ENCODE assay signal across 28 cellular contexts in genomic region chr4:89823416-89823815, GRCh38. TPM values are rescaled to one million over a fixed set of nuclear protein-coding genes. Genes with fewer than 3 reads are reported as not detected.
DNase-seq lines count a peak whose midpoint lies in the region; FAIRE-seq and TF ChIP-seq lines count a peak whose summit lies in the region.
"Had no signal": no experiment of that assay in that cellular context is flagged by ENCODE, and none has a peak within 500 bp of the region (broad histone marks: within the 10 kb centered on the region; RNA-seq: fewer than 3 reads in every experiment).

No MANE protein-coding gene starts in this region.

- H3K27me3 Mint-ChIP-seq in astrocyte (ENCODE audit: low read depth, unreplicated experiment): no peaks in the 10 kb centered on the region
- peaks cover 19% of the 10 kb centered on the region for H3K27me3 Mint-ChIP-seq in T-helper 2 cell treated with Interferon-gamma antibody and Interleukin-4, amounts not matched to agents 5 μg/mL and 100 μg/mL, for 36 hours (ENCODE audit: low read depth)

- no peaks in the 10 kb centered on the region for H3K27me3 ChIP-seq in astrocyte (ENCODE audit: insufficient read depth, low read length)
- H3K27me3 ChIP-seq: neutrophil, Peyer's patch had no signal

- TF ChIP-seq CTCF in astrocyte (IDR thresholded peaks at IDR 0.05; ENCODE audit: insufficient read depth, low read depth, low read length): no peak

- peaks cover 4% of the 10 kb centered on the region for H3K4me1 Mint-ChIP-seq in astrocyte (ENCODE audit: low read depth, unreplicated experiment)
- peaks cover 2% of the 10 kb centered on the region for H3K4me1 Mint-ChIP-seq in T-helper 2 cell treated with Interferon-gamma antibody and Interleukin-4, amounts not matched to agents 5 μg/mL and 100 μg/mL, for 36 hours (ENCODE audit: low read depth)

- no peak overlapping the region for H2AFZ ChIP-seq in astrocyte (ENCODE audit: low read depth, low read length)

- H3K27ac ChIP-seq in astrocyte (ENCODE audit: low read depth, low read length): no peak overlapping the region
- H3K27ac ChIP-seq: 22Rv1, coronary artery, neutrophil, Peyer's patch, psoas muscle, skin epidermis had no signal

- H3K9me3 Mint-ChIP-seq in astrocyte (ENCODE audit: unreplicated experiment): no peaks in the 10 kb centered on the region
- no peaks in the 10 kb centered on the region for H3K9me3 Mint-ChIP-seq in T-helper 2 cell treated with Interferon-gamma antibody and Interleukin-4, amounts not matched to agents 5 μg/mL and 100 μg/mL, for 36 hours
- H3K9me3 Mint-ChIP-seq: activated naive CD8-positive, alpha-beta T cell treated with anti-CD3 and anti-CD28 coated beads, Interleukin-2, amount 50 U/mL, for 24 hours; activated T-cell treated with anti-CD3 and anti-CD28 coated beads, Interleukin-2, amount 50 U/mL, for 24 hours; CD8-positive, alpha-beta T cell had no signal

- no peak overlapping the region for H3K4me3 Mint-ChIP-seq in astrocyte (ENCODE audit: unreplicated experiment)
- H3K4me3 Mint-ChIP-seq in T-helper 2 cell treated with Interferon-gamma antibody and Interleukin-4, amounts not matched to agents 5 μg/mL and 100 μg/mL, for 36 hours: no peak overlapping the region
- H3K4me3 Mint-ChIP-seq: activated naive CD8-positive, alpha-beta T cell treated with anti-CD3 and anti-CD28 coated beads, Interleukin-2, amount 50 U/mL, for 24 hours; activated T-cell treated with anti-CD3 and anti-CD28 coated beads, Interleukin-2, amount 50 U/mL, for 24 hours; CD8-positive, alpha-beta T cell; T-helper 17 cell had no signal

- no peaks in the 10 kb centered on the region for H3K9me3 ChIP-seq in astrocyte (ENCODE audit: insufficient read depth, low read depth, low read length)
- H3K9me3 ChIP-seq: neutrophil, Peyer's patch, psoas muscle had no signal

- no peaks in the 10 kb centered on the region for H3K36me3 ChIP-seq in astrocyte (ENCODE audit: insufficient read depth, low read length)
- H3K36me3 ChIP-seq: neutrophil, Peyer's patch had no signal

- H3K4me1 ChIP-seq in astrocyte (ENCODE audit: insufficient read depth, low read length): no peaks in the 10 kb centered on the region
- H3K4me1 ChIP-seq: Peyer's patch, psoas muscle had no signal

- H3K4me2 ChIP-seq in astrocyte (ENCODE audit: low read length): no peak overlapping the region

- no peaks in the 10 kb centered on the region for H3K79me2 ChIP-seq in astrocyte (ENCODE audit: insufficient read depth, low read length)

- H3K4me3 ChIP-seq in astrocyte (ENCODE audit: insufficient read depth, low read depth, low read length): no peak overlapping the region
- H3K4me3 ChIP-seq: coronary artery, Peyer's patch, psoas muscle, skin epidermis had no signal

- DNase-seq in DMS53 (lab: John Stamatoyannopoulos, UW) (peak; percentile 2), DMS53 treated with DMSO at 0.1 percent for 48 hours (lab: John Stamatoyannopoulos, UW; ENCODE audit: unreplicated experiment) (no peak), astrocyte (ENCODE audit: low read depth) (peak; percentile 49), fibroblast of peridontal ligament (ENCODE audit: extremely low read depth) (peak; percentile 60), UCSD-AML1 (lab: John Stamatoyannopoulos, UW; ENCODE audit: unreplicated experiment) (no peak), NCI-H128 (lab: John Stamatoyannopoulos, UW; ENCODE audit: unreplicated experiment) (no peak), SW480 (ENCODE audit: low spot score) (no peak)
- DNase-seq in T-helper 2 cell treated with Interferon-gamma antibody and Interleukin-4, amounts not matched to agents 5 μg/mL and 100 μg/mL, for 36 hours (ENCODE audit: low spot score): no peak
- DNase-seq: activated CD4-positive, alpha-beta T cell treated with anti-CD3 and anti-CD28 coated beads for 4 hours; activated gamma-delta T cell treated with Interleukin-2 at 50 U/mL for 16 hours; activated naive CD8-positive, alpha-beta T cell treated with anti-CD3 and anti-CD28 coated beads, Interleukin-2, amount 50 U/mL, for 24 hours; activated T-cell treated with anti-CD3 and anti-CD28 coated beads, Interleukin-2, amount 50 U/mL, for 24 hours; CD8-positive, alpha-beta T cell; DMS153; mesendoderm; MV-4-11; NCI-H524; Peyer's patch; psoas muscle; T-helper 17 cell; trophoblast cell had no signal

- no peak overlapping the region for H3K9ac ChIP-seq in astrocyte (ENCODE audit: low read length)

- H3K36me3 Mint-ChIP-seq in astrocyte (ENCODE audit: low read depth, unreplicated experiment): peaks cover 3% of the 10 kb centered on the region
- no peaks in the 10 kb centered on the region for H3K36me3 Mint-ChIP-seq in T-helper 2 cell treated with Interferon-gamma antibody and Interleukin-4, amounts not matched to agents 5 μg/mL and 100 μg/mL, for 36 hours (ENCODE audit: low read depth)
- H3K36me3 Mint-ChIP-seq: CD8-positive, alpha-beta T cell had no signal

- H3K27ac Mint-ChIP-seq in astrocyte (ENCODE audit: unreplicated experiment): peak overlapping the region; percentile 89
- H3K27ac Mint-ChIP-seq in T-helper 2 cell treated with Interferon-gamma antibody and Interleukin-4, amounts not matched to agents 5 μg/mL and 100 μg/mL, for 36 hours: no peak overlapping the region
- H3K27ac Mint-ChIP-seq: activated naive CD8-positive, alpha-beta T cell treated with anti-CD3 and anti-CD28 coated beads, Interleukin-2, amount 50 U/mL, for 24 hours; activated T-cell treated with anti-CD3 and anti-CD28 coated beads, Interleukin-2, amount 50 U/mL, for 24 hours; CD8-positive, alpha-beta T cell; T-helper 17 cell had no signal

- no peak for FAIRE-seq in astrocyte (lab: Jason Lieb, UNC)
- FAIRE-seq: endometrium, GM12891 had no signal

- H4K20me1 ChIP-seq in astrocyte (ENCODE audit: insufficient read depth, low read length): no peaks in the 10 kb centered on the region

RNA-seq across cellular contexts. Expression of gene SNCA, which starts 13.5 kb away (rescaled TPM):
- 25.1 and 27.3 TPM in 2 replicates for total RNA-seq in astrocyte
- total RNA-seq: activated CD8-positive, alpha-beta memory T cell treated with anti-CD3 and anti-CD28 coated beads for 36 hours; CD8-positive, alpha-beta T cell had no signal

Comparison
In these comparisons a context has a peak if more than half of its experiments do, and no peak if none do; other contexts are left out.
1. DNase-seq: peak in DMS53 (single experiment), astrocyte (single experiment) and fibroblast of peridontal ligament (single experiment); none in DMS53 treated with DMSO at 0.1 percent for 48 hours (single experiment), T-helper 2 cell treated with Interferon-gamma antibody and Interleukin-4, amounts not matched to agents 5 μg/mL and 100 μg/mL, for 36 hours (single experiment), UCSD-AML1 (single experiment), NCI-H128 (single experiment) and SW480 (single experiment).